ENCODE assay signal across 17 cellular contexts in the genomic region with DNA sequence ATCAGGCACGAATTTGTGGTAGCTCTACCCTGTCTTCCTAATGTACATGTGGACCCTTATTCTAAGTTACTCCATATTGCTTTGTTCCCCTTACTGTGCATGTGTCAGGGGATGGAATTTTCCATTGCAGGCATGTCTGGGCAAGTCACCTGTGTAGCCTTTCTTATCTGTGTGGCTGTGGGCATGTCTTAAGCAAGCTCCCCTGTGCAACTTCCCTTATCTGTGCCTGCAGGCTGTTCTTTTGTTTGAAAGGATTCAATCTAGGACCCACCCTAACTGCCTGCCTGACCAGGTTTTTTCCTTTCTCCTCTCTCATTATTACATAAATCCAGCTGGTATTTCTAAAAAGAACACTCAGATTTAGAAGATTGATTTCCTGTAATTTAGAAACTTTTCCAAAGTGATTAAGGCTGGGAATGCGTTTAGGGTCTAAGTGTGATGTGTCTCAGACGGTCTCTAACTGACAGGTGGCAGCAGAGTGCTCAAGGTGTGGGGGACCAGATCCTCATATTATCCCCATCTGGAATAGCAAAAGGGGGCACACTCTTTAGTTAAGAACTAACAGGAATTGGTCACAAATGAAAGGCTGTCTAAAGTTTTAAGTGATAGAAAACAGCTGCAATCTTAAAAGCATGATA.
A peak's percentile ranks its signal among the peaks of the same experiment; 100 is the strongest.
DNase-seq lines count a peak whose midpoint lies in the region; ATAC-seq, FAIRE-seq and TF ChIP-seq lines count a peak whose summit lies in the region.
"Had no signal": no experiment of that assay in that cellular context is flagged by ENCODE, and none has a peak within 500 bp of the region (broad histone marks: within the 10 kb centered on the region; RNA-seq: fewer than 3 reads in every experiment).

No MANE protein-coding gene starts in this region.

- H3K27ac Mint-ChIP-seq in WTC11, result no peak overlapping the region
- H3K27ac Mint-ChIP-seq: stimulated activated naive CD8-positive, alpha-beta T cell treated with anti-CD3 and anti-CD28 coated beads, Interleukin-15, Interleukin-2, amounts not matched to agents 100 ng/mL and 50 ng/mL, for 24 hours had no signal

- FAIRE-seq in keratinocyte (lab: Jason Lieb, UNC), result peak; percentile 78
- FAIRE-seq: colon had no signal

- POLR2A ChIA-PET in WTC11 (lab: Charles Lee), result no interaction called here

- peak overlapping the region; percentile 65 for H3K27ac ChIP-seq in keratinocyte (ENCODE audit: control insufficient read depth, insufficient read depth, low read length)
- no peak overlapping the region for H3K27ac ChIP-seq in MM.1S (ENCODE audit: low read length)
- H3K27ac ChIP-seq: C4-2B, prostate gland had no signal

- H3K4me2 ChIP-seq in keratinocyte (ENCODE audit: control insufficient read depth, extremely low read depth, insufficient read depth, low read depth, low read length) (peak overlapping the region; percentile 69), MM.1S (ENCODE audit: low read depth, low read length) (no peak overlapping the region)

- H3K4me1 ChIP-seq in keratinocyte (ENCODE audit: control insufficient read depth, extremely low read depth, insufficient read depth, low read length), result peaks cover 31% of the 10 kb centered on the region
- H3K4me1 ChIP-seq in MM.1S (ENCODE audit: low read length), result no peaks in the 10 kb centered on the region
- H3K4me1 ChIP-seq: prostate gland had no signal

- TF ChIP-seq CTCF in WTC11 (IDR thresholded peaks at IDR 0.05), result no peak
- peak in 2 of 3 experiments; percentile 10 to 32 for TF ChIP-seq CTCF in keratinocyte (optimal IDR thresholded peaks at IDR 0.05 in 1 of 3, IDR thresholded peaks at IDR 0.05 in 1 of 3, conservative IDR thresholded peaks at IDR 0.05 in 1 of 3; ENCODE audit: extremely low read depth in 1 of 3, insufficient read depth in 2 of 3, low read length in 3 of 3)
- no peak for TF ChIP-seq CTCF in MM.1S (IDR thresholded peaks at IDR 0.05; ENCODE audit: low read length)

- H3K9me2 ChIP-seq in MM.1S (replicated peaks; ENCODE audit: insufficient read depth, low read length), result no peaks in the 10 kb centered on the region

- H3K9me3 Mint-ChIP-seq in WTC11, result peaks cover 55% of the 10 kb centered on the region
- H3K9me3 Mint-ChIP-seq: stimulated activated naive CD8-positive, alpha-beta T cell treated with anti-CD3 and anti-CD28 coated beads, Interleukin-15, Interleukin-2, amounts not matched to agents 100 ng/mL and 50 ng/mL, for 24 hours had no signal

- no peaks in the 10 kb centered on the region for H3K27me3 Mint-ChIP-seq in WTC11 (ENCODE audit: low read depth)
- H3K27me3 Mint-ChIP-seq: stimulated activated naive CD8-positive, alpha-beta T cell treated with anti-CD3 and anti-CD28 coated beads, Interleukin-15, Interleukin-2, amounts not matched to agents 100 ng/mL and 50 ng/mL, for 24 hours had no signal

- no peak overlapping the region for H3K9ac ChIP-seq in keratinocyte (ENCODE audit: control insufficient read depth, extremely low read depth, insufficient read depth, low read length)
- no peak overlapping the region for H3K9ac ChIP-seq in MM.1S (ENCODE audit: low read length)

- peaks cover 5% of the 10 kb centered on the region for H3K4me1 Mint-ChIP-seq in WTC11

- H2AFZ ChIP-seq in keratinocyte (ENCODE audit: control insufficient read depth, low read length) (peak overlapping the region; percentile 47), MM.1S (ENCODE audit: low read length) (no peak overlapping the region)

- no peak for TF ChIP-seq EP300 in Ishikawa (IDR thresholded peaks at IDR 0.05; ENCODE audit: borderline replicate concordance)

- H3K4me3 Mint-ChIP-seq in WTC11, result no peak overlapping the region
- H3K4me3 Mint-ChIP-seq: stimulated activated naive CD8-positive, alpha-beta T cell treated with anti-CD3 and anti-CD28 coated beads, Interleukin-15, Interleukin-2, amounts not matched to agents 100 ng/mL and 50 ng/mL, for 24 hours had no signal

- no peaks in the 10 kb centered on the region for H3K9me1 ChIP-seq in keratinocyte (ENCODE audit: control insufficient read depth, extremely low read depth, insufficient read depth, low read length)

- H3K4me3 ChIP-seq in keratinocyte (ENCODE audit: control insufficient read depth in 2 of 3, extremely low read depth in 1 of 3, insufficient read depth in 2 of 3, low read depth in 1 of 3, low read length in 3 of 3) (no peak overlapping the region), MM.1S (ENCODE audit: low read length) (no peak overlapping the region)
- H3K4me3 ChIP-seq: prostate gland had no signal

- TF ChIP-seq RAD21 in Ishikawa (IDR thresholded peaks at IDR 0.05; ENCODE audit: low read depth), result peak; percentile 17; the same call in 1 of the 2 replicates

- H3F3A ChIP-seq in MM.1S (ENCODE audit: insufficient read depth, low read length), result no peaks in the 10 kb centered on the region

- H4K20me1 ChIP-seq in keratinocyte (ENCODE audit: control insufficient read depth, extremely low read depth, insufficient read depth, low read length), result no peaks in the 10 kb centered on the region
- H4K20me1 ChIP-seq in MM.1S (ENCODE audit: insufficient read depth, low read length), result no peaks in the 10 kb centered on the region

- CTCF ChIA-PET in WTC11 (lab: Charles Lee), result no interaction called here

- H3K36me3 ChIP-seq in keratinocyte (ENCODE audit: control insufficient read depth in 2 of 2, extremely low read depth in 1 of 2, insufficient read depth in 2 of 2, low read length in 2 of 2), result no peaks in the 10 kb centered on the region
- no peaks in the 10 kb centered on the region for H3K36me3 ChIP-seq in MM.1S (replicated peaks; ENCODE audit: insufficient read depth, low read length)
- H3K36me3 ChIP-seq: prostate gland had no signal

- intact Hi-C loops in posterior cingulate gyrus (cut with DNase I), result no loop called here

- dilution Hi-C loops in keratinocyte (cut with MboI; ENCODE audit: extremely low pct_ligation_motif_present, low sequenced_read_pairs), result no loop called here

- H3K36me3 Mint-ChIP-seq in WTC11, result peaks cover 68% of the 10 kb centered on the region

- ATAC-seq in WTC11, result 0 out of 2 replicates have a peak, but pooled peaks have one; percentile 30
- ATAC-seq in HG03439 (IDR thresholded peaks at IDR 0.05; ENCODE audit: unreplicated experiment), result no peak

- H3K9me3 ChIP-seq in keratinocyte (ENCODE audit: control insufficient read depth, low read depth, low read length) (peaks cover 12% of the 10 kb centered on the region), MM.1S (replicated peaks; ENCODE audit: insufficient read depth, low read length) (no peaks in the 10 kb centered on the region)
- H3K9me3 ChIP-seq: prostate gland had no signal

- peak; percentile 72 for DNase-seq in GDM1 (lab: John Stamatoyannopoulos, UW)
- no peak for DNase-seq in WTC11 (ENCODE audit: low spot score)
- peak; percentile 63 for DNase-seq in keratinocyte (ENCODE audit: low read depth, low spot score)
- no peak for DNase-seq in MM.1S
- no peak for DNase-seq in NCI-H446 (lab: John Stamatoyannopoulos, UW)
- no peak for DNase-seq in posterior cingulate gyrus
- DNase-seq: activated CD4-positive, alpha-beta T cell treated with anti-CD3 and anti-CD28 coated beads for 48 hours; activated gamma-delta T cell treated with Interleukin-2 at 50 U/mL for 16 hours; foreskin fibroblast; SHP77; stimulated activated CD4-positive, alpha-beta T cell treated with anti-CD3 and anti-CD28 coated beads, Interleukin-4, amount 100 ng/mL, for 1 hour had no signal

- H3K27me3 ChIP-seq in keratinocyte (ENCODE audit: control insufficient read depth, extremely low read depth, insufficient read depth, low read length) (no peaks in the 10 kb centered on the region), MM.1S (replicated peaks; ENCODE audit: insufficient read depth, low read length) (no peaks in the 10 kb centered on the region)

- no peaks in the 10 kb centered on the region for H3K79me2 ChIP-seq in keratinocyte (ENCODE audit: control insufficient read depth, insufficient read depth, low read length)
- H3K79me2 ChIP-seq in MM.1S (ENCODE audit: low read length), result no peaks in the 10 kb centered on the region

TF ChIP-seq in Ishikawa, 13 proteins besides CTCF, POLR2A, EP300 and RAD21 (continues in another document):
- no peak for TF ChIP-seq EGR1 (IDR thresholded peaks at IDR 0.05)
- TF ChIP-seq YY1 (IDR thresholded peaks at IDR 0.05; ENCODE audit: low read depth), result no peak
- TF ChIP-seq ZBTB7A (IDR thresholded peaks at IDR 0.05; ENCODE audit: low read depth), result no peak
- TF ChIP-seq CEBPB (IDR thresholded peaks at IDR 0.05), result no peak
- no peak for TF ChIP-seq NFIC (IDR thresholded peaks at IDR 0.05)
- TF ChIP-seq, protein P1, sequence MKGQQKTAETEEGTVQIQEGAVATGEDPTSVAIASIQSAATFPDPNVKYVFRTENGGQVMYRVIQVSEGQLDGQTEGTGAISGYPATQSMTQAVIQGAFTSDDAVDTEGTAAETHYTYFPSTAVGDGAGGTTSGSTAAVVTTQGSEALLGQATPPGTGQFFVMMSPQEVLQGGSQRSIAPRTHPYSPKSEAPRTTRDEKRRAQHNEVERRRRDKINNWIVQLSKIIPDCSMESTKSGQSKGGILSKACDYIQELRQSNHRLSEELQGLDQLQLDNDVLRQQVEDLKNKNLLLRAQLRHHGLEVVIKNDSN (IDR thresholded peaks at IDR 0.05), result no peak

TF ChIP-seq in WTC11, 78 proteins besides CTCF, POLR2A, EP300 and RAD21:
- no peak for TF ChIP-seq SP1 (CRISPR knock-in tag; conservative IDR thresholded peaks at IDR 0.05)
- TF ChIP-seq ZNF396 (CRISPR knock-in tag; IDR thresholded peaks at IDR 0.05; ENCODE audit: borderline replicate concordance), result no peak

Comparison
In these comparisons a context has a peak if more than half of its experiments do, and no peak if none do; other contexts are left out.
1. DNase-seq: peak in GDM1 (single experiment) and keratinocyte (single experiment); none in WTC11 (single experiment), MM.1S (single experiment), NCI-H446 (0 of 2) and posterior cingulate gyrus (0 of 10).
2. CTCF ChIP-seq: peak in keratinocyte (2 of 3); none in WTC11 (single experiment) and MM.1S (single experiment).